Comparison of ENCODE assay signal across 1 cellular context in the genomic region with DNA sequence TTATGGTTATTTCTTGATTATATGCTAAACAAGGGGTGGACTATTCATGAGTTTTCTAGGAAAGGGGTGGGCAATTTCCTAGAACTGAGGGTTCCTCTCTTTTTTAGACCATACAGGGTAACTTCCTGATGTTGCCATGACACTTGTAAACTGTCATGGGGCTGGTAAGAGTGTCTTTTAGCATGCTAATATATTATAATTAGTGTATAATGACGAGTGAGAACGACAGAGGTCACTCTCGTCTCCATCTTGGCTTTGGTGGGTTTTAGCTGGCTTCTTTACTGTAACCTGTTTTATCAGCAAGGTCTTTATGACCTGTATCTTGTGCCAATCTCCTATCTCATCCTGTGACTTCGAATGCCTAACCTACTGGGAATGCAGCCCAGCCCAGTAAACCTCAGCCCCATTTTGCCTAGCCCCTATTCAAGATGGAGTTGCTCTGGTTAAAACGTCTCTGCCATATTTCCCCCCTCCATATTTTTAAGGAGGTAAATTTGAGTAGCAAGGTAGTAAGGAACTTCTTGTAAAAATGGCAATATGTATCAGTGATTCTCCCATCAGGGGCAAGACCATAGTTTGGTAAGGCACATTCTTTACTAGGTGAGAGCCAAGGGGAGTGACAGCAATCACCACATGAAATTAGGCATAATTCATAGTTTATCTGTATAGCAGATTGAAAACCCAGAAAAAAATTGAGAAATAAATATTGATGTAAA.
TF ChIP-seq lines count a peak whose summit lies in the region.

No MANE protein-coding gene starts in this region.

TF ChIP-seq in K562, 482 proteins besides CTCF, POLR2A, EP300 and RAD21 (continued from another document and continues in another):
- TF ChIP-seq CREB5 (CRISPR knock-in tag; IDR thresholded peaks at IDR 0.05) (peak; percentile 65; the same call in 1 of the 2 replicates), SRF (CRISPR knock-in tag; IDR thresholded peaks at IDR 0.05) (peak; percentile 84 to 93), TAF15 (IDR thresholded peaks at IDR 0.05; ENCODE audit: low read depth, low read length) (no peak), ZNF696 (CRISPR knock-in tag; conservative IDR thresholded peaks at IDR 0.05) (peak; percentile 80; the same call in 1 of the 2 replicates), KLF10 (CRISPR knock-in tag; IDR thresholded peaks at IDR 0.05) (peak; percentile 86), ZKSCAN1 (IDR thresholded peaks at IDR 0.05; ENCODE audit: low read depth, low read length) (no peak), FOXO4 (CRISPR knock-in tag; IDR thresholded peaks at IDR 0.05) (peak; percentile 98), ZNF507 (tag; conservative IDR thresholded peaks at IDR 0.05) (peak; percentile 70), HCFC1 (IDR thresholded peaks at IDR 0.05; ENCODE audit: low read depth, low read length) (no peak), HNRNPK (IDR thresholded peaks at IDR 0.05; ENCODE audit: low read depth, low read length, poor library complexity, severe bottlenecking) (no peak), RFX7 (CRISPR knock-in tag; IDR thresholded peaks at IDR 0.05) (peak; percentile 82; the same call in 1 of the 2 replicates), KDM2B (CRISPR knock-in tag; IDR thresholded peaks at IDR 0.05) (peak; percentile 66; the same call in 1 of the 2 replicates), ETV1 (tag; conservative IDR thresholded peaks at IDR 0.05; ENCODE audit: low read depth) (peak; percentile 90), MCM7 (IDR thresholded peaks at IDR 0.05) (no peak), PHF21A (IDR thresholded peaks at IDR 0.05; ENCODE audit: borderline replicate concordance, low read depth) (no peak), ZNF707 (CRISPR knock-in tag; conservative IDR thresholded peaks at IDR 0.05) (peak; percentile 79), NFIX (CRISPR knock-in tag; IDR thresholded peaks at IDR 0.05; ENCODE audit: low read depth) (peak; percentile 60), IRF1 (CRISPR knock-in tag; IDR thresholded peaks at IDR 0.05; ENCODE audit: borderline replicate concordance) (no peak), ZC3H11A (IDR thresholded peaks at IDR 0.05; ENCODE audit: low read depth, low read length) (no peak), TEAD1 (CRISPR knock-in tag; IDR thresholded peaks at IDR 0.05) (peak in 1 of 2 experiments; percentile 98; a peak in 2 of 4 replicates), FOXA3 (CRISPR knock-in tag; conservative IDR thresholded peaks at IDR 0.05 in 1 of 2, IDR thresholded peaks at IDR 0.05 in 1 of 2) (peak in 1 of 2 experiments; percentile 52; a peak in 2 of 4 replicates), CUX1 (CRISPR knock-in tag; IDR thresholded peaks at IDR 0.05) (peak; percentile 97), BMI1 (IDR thresholded peaks at IDR 0.05; ENCODE audit: low read length) (0 out of 2 replicates have a peak, but pooled peaks have one; percentile 40), NR2C2 (CRISPR knock-in tag; IDR thresholded peaks at IDR 0.05) (no peak), NR2C2 (tag; IDR thresholded peaks at IDR 0.05) (peak; percentile 81), LEF1 (IDR thresholded peaks at IDR 0.05) (no peak), ZNF561 (CRISPR knock-in tag; conservative IDR thresholded peaks at IDR 0.05) (peak; percentile 84), BACH1 (tag; IDR thresholded peaks at IDR 0.05) (peak; percentile 99), ZNF316 (IDR thresholded peaks at IDR 0.05) (peak; percentile 32; the same call in 1 of the 2 replicates), ELF1 (tag; IDR thresholded peaks at IDR 0.05) (peak; percentile 34; the same call in 1 of the 2 replicates), ZNF584 (CRISPR knock-in tag; IDR thresholded peaks at IDR 0.05; ENCODE audit: low read depth) (peak; percentile 99), ZBTB17 (CRISPR knock-in tag; IDR thresholded peaks at IDR 0.05) (peak; percentile 96), HSF4 (CRISPR knock-in tag; IDR thresholded peaks at IDR 0.05; ENCODE audit: borderline replicate concordance) (peak; percentile 97), TBP (optimal IDR thresholded peaks at IDR 0.05; ENCODE audit: low read depth, low read length) (no peak), KLF13 (tag; IDR thresholded peaks at IDR 0.05; ENCODE audit: borderline replicate concordance, low read depth) (peak; percentile 93), SNAPC5 (CRISPR knock-in tag; IDR thresholded peaks at IDR 0.05) (peak; percentile 70)
- TF ChIP-seq, protein P1, sequence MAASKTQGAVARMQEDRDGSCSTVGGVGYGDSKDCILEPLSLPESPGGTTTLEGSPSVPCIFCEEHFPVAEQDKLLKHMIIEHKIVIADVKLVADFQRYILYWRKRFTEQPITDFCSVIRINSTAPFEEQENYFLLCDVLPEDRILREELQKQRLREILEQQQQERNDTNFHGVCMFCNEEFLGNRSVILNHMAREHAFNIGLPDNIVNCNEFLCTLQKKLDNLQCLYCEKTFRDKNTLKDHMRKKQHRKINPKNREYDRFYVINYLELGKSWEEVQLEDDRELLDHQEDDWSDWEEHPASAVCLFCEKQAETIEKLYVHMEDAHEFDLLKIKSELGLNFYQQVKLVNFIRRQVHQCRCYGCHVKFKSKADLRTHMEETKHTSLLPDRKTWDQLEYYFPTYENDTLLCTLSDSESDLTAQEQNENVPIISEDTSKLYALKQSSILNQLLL (CRISPR knock-in tag; IDR thresholded peaks at IDR 0.05; ENCODE audit: borderline replicate concordance) = no peak
- TF ChIP-seq, protein P2, sequence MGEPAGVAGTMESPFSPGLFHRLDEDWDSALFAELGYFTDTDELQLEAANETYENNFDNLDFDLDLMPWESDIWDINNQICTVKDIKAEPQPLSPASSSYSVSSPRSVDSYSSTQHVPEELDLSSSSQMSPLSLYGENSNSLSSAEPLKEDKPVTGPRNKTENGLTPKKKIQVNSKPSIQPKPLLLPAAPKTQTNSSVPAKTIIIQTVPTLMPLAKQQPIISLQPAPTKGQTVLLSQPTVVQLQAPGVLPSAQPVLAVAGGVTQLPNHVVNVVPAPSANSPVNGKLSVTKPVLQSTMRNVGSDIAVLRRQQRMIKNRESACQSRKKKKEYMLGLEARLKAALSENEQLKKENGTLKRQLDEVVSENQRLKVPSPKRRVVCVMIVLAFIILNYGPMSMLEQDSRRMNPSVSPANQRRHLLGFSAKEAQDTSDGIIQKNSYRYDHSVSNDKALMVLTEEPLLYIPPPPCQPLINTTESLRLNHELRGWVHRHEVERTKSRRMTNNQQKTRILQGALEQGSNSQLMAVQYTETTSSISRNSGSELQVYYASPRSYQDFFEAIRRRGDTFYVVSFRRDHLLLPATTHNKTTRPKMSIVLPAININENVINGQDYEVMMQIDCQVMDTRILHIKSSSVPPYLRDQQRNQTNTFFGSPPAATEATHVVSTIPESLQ (CRISPR knock-in tag; IDR thresholded peaks at IDR 0.05) = no peak
- TF ChIP-seq, protein P3, sequence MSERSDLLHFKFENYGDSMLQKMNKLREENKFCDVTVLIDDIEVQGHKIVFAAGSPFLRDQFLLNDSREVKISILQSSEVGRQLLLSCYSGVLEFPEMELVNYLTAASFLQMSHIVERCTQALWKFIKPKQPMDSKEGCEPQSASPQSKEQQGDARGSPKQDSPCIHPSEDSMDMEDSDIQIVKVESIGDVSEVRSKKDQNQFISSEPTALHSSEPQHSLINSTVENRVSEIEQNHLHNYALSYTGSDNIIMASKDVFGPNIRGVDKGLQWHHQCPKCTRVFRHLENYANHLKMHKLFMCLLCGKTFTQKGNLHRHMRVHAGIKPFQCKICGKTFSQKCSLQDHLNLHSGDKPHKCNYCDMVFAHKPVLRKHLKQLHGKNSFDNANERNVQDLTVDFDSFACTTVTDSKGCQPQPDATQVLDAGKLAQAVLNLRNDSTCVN (CRISPR knock-in tag; IDR thresholded peaks at IDR 0.05) = peak; percentile 99
- TF ChIP-seq, protein P4, sequence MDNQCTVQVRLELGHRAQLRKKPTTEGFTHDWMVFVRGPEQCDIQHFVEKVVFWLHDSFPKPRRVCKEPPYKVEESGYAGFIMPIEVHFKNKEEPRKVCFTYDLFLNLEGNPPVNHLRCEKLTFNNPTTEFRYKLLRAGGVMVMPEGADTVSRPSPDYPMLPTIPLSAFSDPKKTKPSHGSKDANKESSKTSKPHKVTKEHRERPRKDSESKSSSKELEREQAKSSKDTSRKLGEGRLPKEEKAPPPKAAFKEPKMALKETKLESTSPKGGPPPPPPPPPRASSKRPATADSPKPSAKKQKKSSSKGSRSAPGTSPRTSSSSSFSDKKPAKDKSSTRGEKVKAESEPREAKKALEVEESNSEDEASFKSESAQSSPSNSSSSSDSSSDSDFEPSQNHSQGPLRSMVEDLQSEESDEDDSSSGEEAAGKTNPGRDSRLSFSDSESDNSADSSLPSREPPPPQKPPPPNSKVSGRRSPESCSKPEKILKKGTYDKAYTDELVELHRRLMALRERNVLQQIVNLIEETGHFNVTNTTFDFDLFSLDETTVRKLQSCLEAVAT (IDR thresholded peaks at IDR 0.05) = no peak
- TF ChIP-seq, protein P5, sequence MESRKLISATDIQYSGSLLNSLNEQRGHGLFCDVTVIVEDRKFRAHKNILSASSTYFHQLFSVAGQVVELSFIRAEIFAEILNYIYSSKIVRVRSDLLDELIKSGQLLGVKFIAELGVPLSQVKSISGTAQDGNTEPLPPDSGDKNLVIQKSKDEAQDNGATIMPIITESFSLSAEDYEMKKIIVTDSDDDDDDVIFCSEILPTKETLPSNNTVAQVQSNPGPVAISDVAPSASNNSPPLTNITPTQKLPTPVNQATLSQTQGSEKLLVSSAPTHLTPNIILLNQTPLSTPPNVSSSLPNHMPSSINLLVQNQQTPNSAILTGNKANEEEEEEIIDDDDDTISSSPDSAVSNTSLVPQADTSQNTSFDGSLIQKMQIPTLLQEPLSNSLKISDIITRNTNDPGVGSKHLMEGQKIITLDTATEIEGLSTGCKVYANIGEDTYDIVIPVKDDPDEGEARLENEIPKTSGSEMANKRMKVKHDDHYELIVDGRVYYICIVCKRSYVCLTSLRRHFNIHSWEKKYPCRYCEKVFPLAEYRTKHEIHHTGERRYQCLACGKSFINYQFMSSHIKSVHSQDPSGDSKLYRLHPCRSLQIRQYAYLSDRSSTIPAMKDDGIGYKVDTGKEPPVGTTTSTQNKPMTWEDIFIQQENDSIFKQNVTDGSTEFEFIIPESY (CRISPR knock-in tag; IDR thresholded peaks at IDR 0.05) = no peak
